In genomic region chr19:11435833-11436313, GRCh38 we compare ENCODE assay signal across 8 cellular contexts. TPM values are rescaled to one million over a fixed set of nuclear protein-coding genes. Genes with fewer than 3 reads are reported as not detected.
DNase-seq lines count a peak whose midpoint lies in the region; ATAC-seq lines count a peak whose summit lies in the region.

No MANE protein-coding gene starts in this region.

- H3K9ac ChIP-seq in BLaER1 (peak overlapping the region; percentile 85), stomach smooth muscle (ENCODE audit: low read length in 2 of 2) (peak overlapping the region; percentile 78 to 80)

- H3K27ac ChIP-seq in BLaER1, result peak overlapping the region; percentile 83
- peak overlapping the region; percentile 53 for H3K27ac ChIP-seq in stomach smooth muscle (ENCODE audit: low read length)

- no peaks in the 10 kb centered on the region for H3K9me3 Mint-ChIP-seq in activated naive CD8-positive, alpha-beta T cell treated with anti-CD3 and anti-CD28 coated beads for 36 hours
- H3K9me3 Mint-ChIP-seq in immature natural killer cell, result no peaks in the 10 kb centered on the region

- H3K4me3 Mint-ChIP-seq in activated naive CD8-positive, alpha-beta T cell treated with anti-CD3 and anti-CD28 coated beads for 36 hours, result peak overlapping the region; percentile 100
- H3K4me3 Mint-ChIP-seq in immature natural killer cell, result peak overlapping the region; percentile 99 to 100 (median 100)

- peaks cover 15% of the 10 kb centered on the region for H3K4me1 Mint-ChIP-seq in activated naive CD8-positive, alpha-beta T cell treated with anti-CD3 and anti-CD28 coated beads for 36 hours
- peaks cover 26 to 36% of the 10 kb centered on the region in 2 donors for H3K4me1 Mint-ChIP-seq in immature natural killer cell

- no peaks in the 10 kb centered on the region for H3K27me3 Mint-ChIP-seq in activated naive CD8-positive, alpha-beta T cell treated with anti-CD3 and anti-CD28 coated beads for 36 hours
- peaks cover 5 to 8% (median 6%) of the 10 kb centered on the region in 3 donors for H3K27me3 Mint-ChIP-seq in immature natural killer cell (ENCODE audit: low read depth in 3 of 3)

- no peak for ATAC-seq in GM21528 (IDR thresholded peaks at IDR 0.05; ENCODE audit: low FRiP score, unreplicated experiment)

- H3K4me1 ChIP-seq in BLaER1, result peaks cover 32% of the 10 kb centered on the region
- peaks cover 19% of the 10 kb centered on the region for H3K4me1 ChIP-seq in stomach smooth muscle (ENCODE audit: control insufficient read depth, insufficient read depth, low read length)

- H3K27me3 ChIP-seq in BLaER1 (no peaks in the 10 kb centered on the region), stomach smooth muscle (ENCODE audit: control insufficient read depth in 1 of 2, insufficient read depth in 2 of 2, low read length in 2 of 2) (no peaks in the 10 kb centered on the region)

- DNase-seq in HK-2 (ENCODE audit: unreplicated experiment), result peak; percentile 18
- DNase-seq in activated naive CD8-positive, alpha-beta T cell treated with anti-CD3 and anti-CD28 coated beads for 36 hours, result peak; percentile 22
- peak in 1 of 3 donors; percentile 13 for DNase-seq in immature natural killer cell
- no peak for DNase-seq in medulla oblongata (ENCODE audit: extremely low spot score)
- DNase-seq in stimulated activated CD4-positive, alpha-beta T cell treated with anti-CD3 and anti-CD28 coated beads, Interleukin-4, amount 100 ng/mL, for 1 hour, result no peak

- peaks cover 46% of the 10 kb centered on the region for H3K36me3 ChIP-seq in BLaER1
- peaks cover 9 to 12% of the 10 kb centered on the region in 2 donors for H3K36me3 ChIP-seq in stomach smooth muscle (ENCODE audit: control insufficient read depth in 2 of 2, insufficient read depth in 2 of 2, low read length in 2 of 2)

- peaks cover 28% of the 10 kb centered on the region for H3K36me3 Mint-ChIP-seq in activated naive CD8-positive, alpha-beta T cell treated with anti-CD3 and anti-CD28 coated beads for 36 hours
- peaks cover 3 to 15% (median 12%) of the 10 kb centered on the region in 3 donors for H3K36me3 Mint-ChIP-seq in immature natural killer cell

- H3K9me3 ChIP-seq in BLaER1 (no peaks in the 10 kb centered on the region), stomach smooth muscle (ENCODE audit: control insufficient read depth in 2 of 2, low read length in 2 of 2) (no peaks in the 10 kb centered on the region)

- peak overlapping the region; percentile 82 for H3K4me3 ChIP-seq in BLaER1
- H3K4me3 ChIP-seq in stomach smooth muscle (ENCODE audit: low read length in 2 of 2), result peak overlapping the region; percentile 86 to 97

- H3K4me2 ChIP-seq in BLaER1, result peak overlapping the region; percentile 93

- H4K20me1 ChIP-seq in BLaER1, result peaks cover 1% of the 10 kb centered on the region

- H3K27ac Mint-ChIP-seq in activated naive CD8-positive, alpha-beta T cell treated with anti-CD3 and anti-CD28 coated beads for 36 hours, result peak overlapping the region; percentile 100
- H3K27ac Mint-ChIP-seq in immature natural killer cell, result peak overlapping the region; percentile 92 to 99 (median 98)

RNA-seq across cellular contexts. Expression of gene PRKCSH, which starts 0.4 kb away (rescaled TPM):
- total RNA-seq in activated naive CD8-positive, alpha-beta T cell treated with anti-CD3 and anti-CD28 coated beads for 36 hours, result 100 to 1,000 TPM; 212 to 222 TPM
- 10 to 100 TPM; 13.7 to 75.6 (median 28.4) TPM for polyA plus RNA-seq in immature natural killer cell

RNA-seq across cellular contexts. Expression of gene ODAD3, which starts 1.0 kb away (rescaled TPM):
- under 1 TPM; 0.27 to 0.32 TPM for total RNA-seq in activated naive CD8-positive, alpha-beta T cell treated with anti-CD3 and anti-CD28 coated beads for 36 hours
- not detected for polyA plus RNA-seq in immature natural killer cell

RNA-seq across cellular contexts. Expression of gene RGL3, which starts 16.8 kb away (rescaled TPM):
- total RNA-seq in activated naive CD8-positive, alpha-beta T cell treated with anti-CD3 and anti-CD28 coated beads for 36 hours, result not detected
- not detected for polyA plus RNA-seq in immature natural killer cell

RNA-seq across cellular contexts. Expression of gene ELAVL3, which starts 45.0 kb away (rescaled TPM):
- total RNA-seq in activated naive CD8-positive, alpha-beta T cell treated with anti-CD3 and anti-CD28 coated beads for 36 hours, result not detected
- polyA plus RNA-seq in immature natural killer cell, result not detected

RNA-seq across cellular contexts. Expression of gene EPOR, which starts 51.8 kb away (rescaled TPM):
- total RNA-seq in activated naive CD8-positive, alpha-beta T cell treated with anti-CD3 and anti-CD28 coated beads for 36 hours, result 1 to 10 TPM; 3.6 to 4.5 TPM
- 1 to 10 TPM; 3.6 to 5.8 (median 5.4) TPM for polyA plus RNA-seq in immature natural killer cell

Comparison
In these comparisons a context has a peak if more than half of its experiments do, and no peak if none do; other contexts are left out.
1. DNase-seq: peak in HK-2 (single experiment) and activated naive CD8-positive, alpha-beta T cell treated with anti-CD3 and anti-CD28 coated beads for 36 hours (single experiment); none in medulla oblongata (single experiment) and stimulated activated CD4-positive, alpha-beta T cell treated with anti-CD3 and anti-CD28 coated beads, Interleukin-4, amount 100 ng/mL, for 1 hour (single experiment).